ENCODE assay signal across 19 cellular contexts in genomic region chr20:62191781-62192559, GRCh38. TPM values are rescaled to one million over a fixed set of nuclear protein-coding genes. Genes with fewer than 3 reads are reported as not detected.
A peak's percentile ranks its signal among the peaks of the same experiment; 100 is the strongest.
DNase-seq lines count a peak whose midpoint lies in the region; FAIRE-seq and TF ChIP-seq lines count a peak whose summit lies in the region.
"Had no signal": no experiment of that assay in that cellular context is flagged by ENCODE, and none has a peak within 500 bp of the region (broad histone marks: within the 10 kb centered on the region; RNA-seq: fewer than 3 reads in every experiment).

No MANE protein-coding gene starts in this region.

- no peak overlapping the region for H3K27ac Mint-ChIP-seq in glutamatergic neuron (ENCODE audit: unreplicated experiment)
- H3K27ac Mint-ChIP-seq: CD8-positive, alpha-beta memory T cell had no signal

- H3K27me3 ChIP-seq in BLaER1: no peaks in the 10 kb centered on the region
- H3K27me3 ChIP-seq in osteoblast (ENCODE audit: insufficient read depth, low read length): no peaks in the 10 kb centered on the region
- H3K27me3 ChIP-seq: BE2C, Peyer's patch had no signal

- CTCF ChIA-PET in HEK293 (lab: Yijun Ruan, JAX): interaction anchor here (0.7 kb wide), 1 partner anchor 574 kb away, joined by 3 read pairs; no protein-coding TSS in a partner anchor

- H3K9ac ChIP-seq in BLaER1: peak overlapping the region; percentile 40; the same call in 1 of the 2 replicates

- H3K4me1 ChIP-seq in BLaER1 (peaks cover 70% of the 10 kb centered on the region), HEK293 (ENCODE audit: control insufficient read depth, insufficient read depth, low read length) (no peaks in the 10 kb centered on the region), osteoblast (ENCODE audit: insufficient read depth, low read length) (peaks cover 10% of the 10 kb centered on the region)
- H3K4me1 ChIP-seq: BE2C, Peyer's patch had no signal

- TF ChIP-seq CTCF in HEK293 (tag by site-specific recombination; IDR thresholded peaks at IDR 0.05) (no peak), glutamatergic neuron (IDR thresholded peaks at IDR 0.05; ENCODE audit: partially characterized antibody, unreplicated experiment) (no peak), osteoblast (IDR thresholded peaks at IDR 0.05; ENCODE audit: extremely low read depth, low read depth, low read length) (no peak)

- H4K20me1 ChIP-seq in BLaER1: peaks cover 91% of the 10 kb centered on the region
- peaks cover 23% of the 10 kb centered on the region for H4K20me1 ChIP-seq in osteoblast (ENCODE audit: insufficient read depth, low read length)

- no peaks in the 10 kb centered on the region for H3K9me3 Mint-ChIP-seq in glutamatergic neuron (ENCODE audit: unreplicated experiment)
- H3K9me3 Mint-ChIP-seq: CD8-positive, alpha-beta memory T cell had no signal

- H3K4me1 Mint-ChIP-seq in glutamatergic neuron (ENCODE audit: low read depth, unreplicated experiment): peaks cover 6% of the 10 kb centered on the region

- DNase-seq in glutamatergic neuron (peak; percentile 6), osteoblast (ENCODE audit: insufficient read length, low spot score, missing footprints) (peak; percentile 26), RCC 7860 (ENCODE audit: low spot score) (no peak), COR-L47 (lab: John Stamatoyannopoulos, UW) (no peak)
- DNase-seq in stimulated activated CD4-positive, alpha-beta T cell treated with anti-CD3 and anti-CD28 coated beads, Interleukin-4, amount 100 ng/mL, for 4 hours: no peak
- DNase-seq: BE2C, DMS79 treated with DMSO at 0.1 percent for 48 hours, HCEC 1CT, NCI-H1105 treated with DMSO at 0.1 percent for 48 hours, NCI-H187 treated with DMSO at 0.1 percent for 48 hours, NCI-H2171 treated with DMSO at 0.1 percent for 48 hours, NCI-H524 had no signal

- H3K4me2 ChIP-seq in BLaER1: peak overlapping the region; percentile 78
- no peak overlapping the region for H3K4me2 ChIP-seq in osteoblast (ENCODE audit: insufficient read depth, low read length)

- H3K27ac ChIP-seq in BLaER1 (peak overlapping the region; percentile 57), HEK293 (ENCODE audit: extremely low read depth, low read depth, low read length) (no peak overlapping the region), osteoblast (ENCODE audit: low read depth, low read length) (no peak overlapping the region)
- H3K27ac ChIP-seq: Peyer's patch had no signal

- FAIRE-seq in RCC 7860 (lab: Jason Lieb, UNC): no peak

- H3K36me3 ChIP-seq in BLaER1 (peaks cover 31% of the 10 kb centered on the region), HEK293 (ENCODE audit: control insufficient read depth in 2 of 2, insufficient read depth in 1 of 2, low read length in 2 of 2) (peaks cover 24 to 58% of the 10 kb centered on the region in 2 experiments), osteoblast (ENCODE audit: insufficient read depth, low read length) (peaks cover 30% of the 10 kb centered on the region)

- no peaks in the 10 kb centered on the region for H3K36me3 Mint-ChIP-seq in glutamatergic neuron (ENCODE audit: unreplicated experiment)

- no peak overlapping the region for H2AFZ ChIP-seq in osteoblast (ENCODE audit: low read length)

- POLR2A ChIA-PET in HEK293 (lab: Yijun Ruan, JAX): no interaction called here

- peaks cover 79% of the 10 kb centered on the region for H3K79me2 ChIP-seq in osteoblast (ENCODE audit: insufficient read depth, low read length)

- H3K9me3 ChIP-seq in BLaER1: no peaks in the 10 kb centered on the region
- H3K9me3 ChIP-seq in HEK293 (ENCODE audit: control insufficient read depth, insufficient read depth, low read depth, low read length): no peaks in the 10 kb centered on the region
- no peaks in the 10 kb centered on the region for H3K9me3 ChIP-seq in osteoblast (ENCODE audit: low read depth, low read length)
- H3K9me3 ChIP-seq: BE2C, Peyer's patch had no signal

- H3K4me3 ChIP-seq in BLaER1: no peak overlapping the region
- no peak overlapping the region for H3K4me3 ChIP-seq in HEK293 (ENCODE audit: low read depth, low read length)
- H3K4me3 ChIP-seq in osteoblast (ENCODE audit: insufficient read depth, low read length): no peak overlapping the region
- H3K4me3 ChIP-seq: Peyer's patch had no signal

- no peak overlapping the region for H3K4me3 Mint-ChIP-seq in glutamatergic neuron (ENCODE audit: unreplicated experiment)
- H3K4me3 Mint-ChIP-seq: CD8-positive, alpha-beta memory T cell had no signal

- H3K27me3 Mint-ChIP-seq in glutamatergic neuron (ENCODE audit: unreplicated experiment): no peaks in the 10 kb centered on the region

TF ChIP-seq in HEK293, 187 proteins besides CTCF, POLR2A, EP300 and RAD21:
- TF ChIP-seq ZSCAN30 (tag by site-specific recombination; IDR thresholded peaks at IDR 0.05) (no peak), GFI1B (tag by site-specific recombination; IDR thresholded peaks at IDR 0.05) (no peak), ZFHX2 (tag by site-specific recombination; conservative IDR thresholded peaks at IDR 0.05) (peak; percentile 33; the same call in 1 of the 2 replicates), ZNF558 (tag by site-specific recombination; IDR thresholded peaks at IDR 0.05) (no peak), ZNF692 (tag by site-specific recombination; IDR thresholded peaks at IDR 0.05) (no peak), ZNF645 (tag by site-specific recombination; IDR thresholded peaks at IDR 0.05) (no peak), ZNF654 (tag by site-specific recombination; IDR thresholded peaks at IDR 0.05; ENCODE audit: low read depth) (no peak), ZXDB (tag by site-specific recombination; IDR thresholded peaks at IDR 0.05) (no peak), YY1 (tag by site-specific recombination; IDR thresholded peaks at IDR 0.05) (no peak), ZNF266 (tag by site-specific recombination; IDR thresholded peaks at IDR 0.05; ENCODE audit: low read depth) (no peak), EGR2 (tag by site-specific recombination; IDR thresholded peaks at IDR 0.05; ENCODE audit: low read depth) (0 out of 2 replicates have a peak, but pooled peaks have one; percentile 6), ZFP41 (tag by site-specific recombination; IDR thresholded peaks at IDR 0.05; ENCODE audit: borderline replicate concordance) (no peak), ZNF362 (tag by site-specific recombination; IDR thresholded peaks at IDR 0.05) (no peak), RBAK (tag by site-specific recombination; IDR thresholded peaks at IDR 0.05) (no peak)

RNA-seq across cellular contexts. Expression of gene MTG2, which starts 9.1 kb away (rescaled TPM):
- total RNA-seq in glutamatergic neuron (ENCODE audit: unreplicated experiment) (27.1 TPM), osteoblast (22.1 and 25.0 TPM in 2 replicates)

RNA-seq across cellular contexts. Expression of gene HRH3, which starts 28.1 kb away (rescaled TPM):
- total RNA-seq in glutamatergic neuron (ENCODE audit: unreplicated experiment) (13.7 TPM), osteoblast (not detected in 2 replicates)
- total RNA-seq: CD8-positive, alpha-beta memory T cell; G401; HT1080; LHCN-M2 had no signal

RNA-seq across cellular contexts. Expression of gene OSBPL2, which starts 46.4 kb away (rescaled TPM):
- total RNA-seq in glutamatergic neuron (ENCODE audit: unreplicated experiment) (42.6 TPM), osteoblast (35.8 and 39.8 TPM in 2 replicates)

RNA-seq across cellular contexts. Expression of gene SS18L1, which starts 48.4 kb away (rescaled TPM):
- total RNA-seq in glutamatergic neuron (ENCODE audit: unreplicated experiment) (50.4 TPM), osteoblast (12.7 TPM in 2 replicates)

RNA-seq across cellular contexts. Expression of gene PSMA7, which starts 48.8 kb away (rescaled TPM):
- 289 TPM for total RNA-seq in glutamatergic neuron (ENCODE audit: unreplicated experiment)
- 208 and 215 TPM in 2 replicates for total RNA-seq in osteoblast

Comparison
In these comparisons a context has a peak if more than half of its experiments do, and no peak if none do; other contexts are left out.
1. DNase-seq: peak in glutamatergic neuron (single experiment) and osteoblast (single experiment); none in RCC 7860 (single experiment), COR-L47 (single experiment) and stimulated activated CD4-positive, alpha-beta T cell treated with anti-CD3 and anti-CD28 coated beads, Interleukin-4, amount 100 ng/mL, for 4 hours (0 of 2).
2. RNA of gene HRH3, which starts 28.1 kb away (total RNA-seq): 13.7 TPM in glutamatergic neuron (single experiment); not detected in osteoblast; every median in the first group is over 10 times any median in the second.